ENCODE assay signal across 24 cellular contexts in the genomic region with DNA sequence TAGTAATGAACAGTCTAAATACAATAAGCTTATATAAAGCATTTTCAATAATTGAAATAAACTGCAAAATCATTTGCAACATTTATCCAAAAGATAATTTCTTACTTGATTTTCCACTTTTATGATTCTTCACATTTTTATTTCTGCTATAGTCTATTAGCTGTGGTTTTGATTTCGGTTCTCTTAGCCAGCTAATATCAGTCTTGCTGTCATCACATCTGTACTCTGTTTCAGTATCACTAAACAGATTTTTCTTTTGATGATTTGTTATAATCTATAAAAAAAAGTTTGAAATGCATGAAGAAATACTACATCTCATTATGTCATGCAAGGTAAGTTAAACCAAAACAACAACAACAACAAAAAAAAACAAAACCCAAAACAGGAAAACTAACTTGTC.
"Had no signal": no experiment of that assay in that cellular context is flagged by ENCODE, and none has a peak within 500 bp of the region (broad histone marks: within the 10 kb centered on the region; RNA-seq: fewer than 3 reads in every experiment).

No MANE protein-coding gene starts in this region.

- H3K27me3 ChIP-seq: dorsolateral prefrontal cortex, esophagus squamous epithelium, gastrocnemius medialis, heart right ventricle, left lung had no signal

- H3K9me3 ChIP-seq: esophagus squamous epithelium, gastrocnemius medialis, heart right ventricle, left lung, lower lobe of right lung, mucosa of descending colon had no signal

- FAIRE-seq: keratinocyte had no signal

- ATAC-seq: esophagus mucosa, gastrocnemius medialis, heart right ventricle, left cardiac atrium, left lung, left ventricle myocardium superior, lower lobe of right lung, mucosa of descending colon had no signal

- H3K36me3 ChIP-seq: esophagus squamous epithelium, gastrocnemius medialis, heart right ventricle, left lung, lower lobe of right lung had no signal

- H3K27ac ChIP-seq: coronary artery, dorsolateral prefrontal cortex, epithelial cell of prostate, esophagus squamous epithelium, gastrocnemius medialis, heart right ventricle, left lung, lower lobe of right lung had no signal

- DNase-seq: dermis blood vessel endothelial cell; dorsolateral prefrontal cortex; effector CD4-positive, alpha-beta T cell; effector memory CD4-positive, alpha-beta T cell; erythroblast; esophagus squamous epithelium; foreskin fibroblast; foreskin melanocyte; gastrocnemius medialis; glutamatergic neuron; head of caudate nucleus; heart right ventricle; hippocampal formation; left cardiac atrium; left lung; left ventricle myocardium superior; lower lobe of right lung; mesenchymal stem cell; mucosa of descending colon; naive B cell had no signal

- H3K4me1 ChIP-seq: esophagus squamous epithelium, left lung, lower lobe of right lung had no signal

- H3K4me3 ChIP-seq: coronary artery, dorsolateral prefrontal cortex, esophagus squamous epithelium, gastrocnemius medialis, heart right ventricle, left lung, lower lobe of right lung, mucosa of descending colon had no signal
